15 cellular contexts compared by ENCODE assay signal in the genomic region with DNA sequence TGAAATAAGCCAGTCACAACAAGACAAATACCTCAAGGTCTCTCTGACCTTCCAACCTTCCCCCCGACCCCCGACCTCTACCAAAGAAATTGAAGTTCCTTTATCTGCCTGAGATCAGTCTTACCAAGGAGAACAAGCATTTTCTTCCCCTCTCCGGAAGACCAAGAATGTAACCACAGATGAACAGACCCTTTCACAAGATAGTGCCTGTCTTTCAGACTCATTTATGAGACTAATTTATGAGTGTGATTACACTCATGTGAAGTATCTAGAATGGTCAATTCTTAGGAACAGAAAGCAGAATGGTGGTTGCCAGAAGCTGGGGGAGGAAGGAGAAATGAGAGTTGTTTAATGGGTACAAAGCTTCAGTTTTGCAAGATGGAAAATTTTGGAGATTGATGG.
DNase-seq lines count a peak whose midpoint lies in the region; ATAC-seq lines count a peak whose summit lies in the region.
"Had no signal": no experiment of that assay in that cellular context is flagged by ENCODE, and none has a peak within 500 bp of the region (broad histone marks: within the 10 kb centered on the region; RNA-seq: fewer than 3 reads in every experiment).

No MANE protein-coding gene starts in this region.

- DNase-seq in NOMO-1 (lab: John Stamatoyannopoulos, UW; ENCODE audit: unreplicated experiment in 2 of 2) (peak; percentile 42 to 87), globus pallidus (ENCODE audit: low spot score) (peak; percentile 30), RKO (ENCODE audit: low spot score) (no peak), NCI-H1105 (lab: John Stamatoyannopoulos, UW) (no peak), immature natural killer cell (no peak)
- no peak for DNase-seq in activated T-cell treated with anti-CD3 and anti-CD28 coated beads, Interleukin-2, amount 50 U/mL, for 1 hour
- DNase-seq: dermis blood vessel endothelial cell, NCI-H2171, T-helper 17 cell had no signal

- H3K36me3 Mint-ChIP-seq in immature natural killer cell, result peaks cover 0 to 5% (median 0%) of the 10 kb centered on the region in 3 donors
- H3K36me3 Mint-ChIP-seq: natural killer cell treated with Interleukin-12 subunit alpha and Interleukin-12 subunit beta and Interleukin-15 and Interleukin-18, amount 100 ng/mL, for 72 hours had no signal

- H3K27ac ChIP-seq in BLaER1 treated with 17β-estradiol and CSF1 and Interleukin-3, amounts not matched to agents 10 nM and 100 nM, result peak overlapping the region; percentile 69 to 93 (median 88)
- H3K27ac ChIP-seq: C4-2B had no signal

- peaks cover 0 to 5% (median 0%) of the 10 kb centered on the region in 11 experiments; a peak in 1 of 22 replicates for H3K36me3 ChIP-seq in BLaER1 treated with 17β-estradiol and CSF1 and Interleukin-3, amounts not matched to agents 10 nM and 100 nM

- H3K27me3 Mint-ChIP-seq in immature natural killer cell (ENCODE audit: low read depth in 3 of 3), result peaks cover 0 to 4% (median 0%) of the 10 kb centered on the region in 3 donors
- H3K27me3 Mint-ChIP-seq: T-helper 17 cell had no signal

- H3K9me3 Mint-ChIP-seq in immature natural killer cell, result no peaks in the 10 kb centered on the region
- H3K9me3 Mint-ChIP-seq: natural killer cell treated with Interleukin-12 subunit alpha and Interleukin-12 subunit beta and Interleukin-15 and Interleukin-18, amount 100 ng/mL, for 72 hours had no signal

- H3K9ac ChIP-seq in BLaER1 treated with 17β-estradiol and CSF1 and Interleukin-3, amounts not matched to agents 10 nM and 100 nM, result peak overlapping the region in 10 of 11 experiments; percentile 15 to 78 (median 65); a peak in 16 of 22 replicates

- peak; percentile 54 for ATAC-seq in GM19463 (IDR thresholded peaks at IDR 0.05; ENCODE audit: unreplicated experiment)
- ATAC-seq: HCT116; natural killer cell treated with Interleukin-12 subunit alpha and Interleukin-12 subunit beta and Interleukin-15 and Interleukin-18, amount 100 ng/mL, for 72 hours; T-helper 17 cell had no signal

- H3K27ac Mint-ChIP-seq in immature natural killer cell, result no peak overlapping the region
- H3K27ac Mint-ChIP-seq: activated T-helper 2 cell treated with anti-CD3 and anti-CD28 coated beads, Interferon-gamma antibody, Interleukin-2, Interleukin-4, amounts not matched to agents 10 μg/mL and 5 μg/mL and 100 μg/mL, durations not matched to agents 14 hours and 24 hours and 36 hours; natural killer cell treated with Interleukin-12 subunit alpha and Interleukin-12 subunit beta and Interleukin-15 and Interleukin-18, amount 100 ng/mL, for 72 hours; T-helper 17 cell had no signal

- H3K4me2 ChIP-seq in BLaER1 treated with 17β-estradiol and CSF1 and Interleukin-3, amounts not matched to agents 10 nM and 100 nM, result peak overlapping the region; percentile 64 to 92 (median 78)

- H3K27me3 ChIP-seq in BLaER1 treated with 17β-estradiol and CSF1 and Interleukin-3, amounts not matched to agents 10 nM and 100 nM, result no peaks in the 10 kb centered on the region

- no peak overlapping the region for H3K4me3 Mint-ChIP-seq in immature natural killer cell
- H3K4me3 Mint-ChIP-seq: natural killer cell treated with Interleukin-12 subunit alpha and Interleukin-12 subunit beta and Interleukin-15 and Interleukin-18, amount 100 ng/mL, for 72 hours; T-helper 17 cell had no signal

- no peaks in the 10 kb centered on the region for H3K4me1 Mint-ChIP-seq in immature natural killer cell

- H3K9me3 ChIP-seq in BLaER1 treated with 17β-estradiol and CSF1 and Interleukin-3, amounts not matched to agents 10 nM and 100 nM (replicated peaks in 1 of 11), result peaks cover 0 to 38% (median 22%) of the 10 kb centered on the region in 11 experiments; a peak in 15 of 22 replicates

- H3K4me3 ChIP-seq in BLaER1 treated with 17β-estradiol and CSF1 and Interleukin-3, amounts not matched to agents 10 nM and 100 nM, result peak overlapping the region in 1 of 10 experiments; percentile 25; a peak in 1 of 20 replicates

- H4K20me1 ChIP-seq in BLaER1 treated with 17β-estradiol and CSF1 and Interleukin-3, amounts not matched to agents 10 nM and 100 nM, result no peaks in the 10 kb centered on the region

- peaks cover 24 to 37% (median 31%) of the 10 kb centered on the region in 10 experiments for H3K4me1 ChIP-seq in BLaER1 treated with 17β-estradiol and CSF1 and Interleukin-3, amounts not matched to agents 10 nM and 100 nM

Comparison
In these comparisons a context has a peak if more than half of its experiments do, and no peak if none do; other contexts are left out.
1. DNase-seq: peak in NOMO-1 (2 of 2) and globus pallidus (single experiment); none in RKO (single experiment), activated T-cell treated with anti-CD3 and anti-CD28 coated beads, Interleukin-2, amount 50 U/mL, for 1 hour (single experiment), NCI-H1105 (single experiment) and immature natural killer cell (0 of 3).